ENCODE assay signal across 1 cellular context in the genomic region with DNA sequence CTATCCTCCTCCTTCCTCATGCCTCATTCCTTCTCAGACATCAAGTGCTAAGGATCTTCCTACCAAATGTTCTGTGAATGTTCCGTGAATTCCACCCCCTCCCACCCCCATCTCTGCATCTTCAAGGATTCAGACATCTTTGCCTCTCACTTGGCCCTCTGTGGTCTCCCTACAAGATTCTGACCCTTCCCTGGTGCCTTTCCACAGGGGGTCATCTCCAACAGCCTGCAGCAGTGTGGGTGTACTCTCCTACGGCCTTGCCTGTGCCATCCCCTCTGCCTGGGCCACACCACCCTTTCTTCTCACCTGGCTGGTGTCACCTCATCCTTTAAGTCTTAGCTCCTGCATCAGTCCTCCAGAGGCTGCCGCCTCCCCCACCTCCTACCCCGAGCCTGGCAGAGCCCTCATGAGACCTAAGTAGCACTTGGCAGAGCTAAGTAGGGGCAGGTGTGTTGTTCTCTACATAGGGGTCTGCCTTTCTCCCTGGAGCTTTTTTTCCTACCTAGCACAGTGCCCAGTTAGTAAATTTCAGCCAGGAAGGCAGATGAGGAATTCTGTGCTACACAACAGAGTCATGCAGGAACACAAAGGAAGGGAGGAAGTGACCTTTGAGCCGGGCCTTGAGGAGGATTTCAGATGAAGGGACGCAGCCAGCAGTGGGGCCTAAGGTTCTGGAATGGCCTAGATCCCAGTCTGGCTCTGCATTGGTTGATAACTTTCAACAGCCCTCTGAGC.
TF ChIP-seq lines count a peak whose summit lies in the region.

No MANE protein-coding gene starts in this region.

TF ChIP-seq in HepG2, 621 proteins besides CTCF, POLR2A, EP300 and RAD21 (continued from another document and continues in another):
- TF ChIP-seq, protein P1, sequence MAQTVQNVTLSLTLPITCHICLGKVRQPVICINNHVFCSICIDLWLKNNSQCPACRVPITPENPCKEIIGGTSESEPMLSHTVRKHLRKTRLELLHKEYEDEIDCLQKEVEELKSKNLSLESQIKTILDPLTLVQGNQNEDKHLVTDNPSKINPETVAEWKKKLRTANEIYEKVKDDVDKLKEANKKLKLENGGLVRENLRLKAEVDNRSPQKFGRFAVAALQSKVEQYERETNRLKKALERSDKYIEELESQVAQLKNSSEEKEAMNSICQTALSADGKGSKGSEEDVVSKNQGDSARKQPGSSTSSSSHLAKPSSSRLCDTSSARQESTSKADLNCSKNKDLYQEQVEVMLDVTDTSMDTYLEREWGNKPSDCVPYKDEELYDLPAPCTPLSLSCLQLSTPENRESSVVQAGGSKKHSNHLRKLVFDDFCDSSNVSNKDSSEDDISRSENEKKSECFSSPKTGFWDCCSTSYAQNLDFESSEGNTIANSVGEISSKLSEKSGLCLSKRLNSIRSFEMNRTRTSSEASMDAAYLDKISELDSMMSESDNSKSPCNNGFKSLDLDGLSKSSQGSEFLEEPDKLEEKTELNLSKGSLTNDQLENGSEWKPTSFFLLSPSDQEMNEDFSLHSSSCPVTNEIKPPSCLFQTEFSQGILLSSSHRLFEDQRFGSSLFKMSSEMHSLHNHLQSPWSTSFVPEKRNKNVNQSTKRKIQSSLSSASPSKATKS (CRISPR knock-in tag; IDR thresholded peaks at IDR 0.05) = no peak
- TF ChIP-seq, protein P2, sequence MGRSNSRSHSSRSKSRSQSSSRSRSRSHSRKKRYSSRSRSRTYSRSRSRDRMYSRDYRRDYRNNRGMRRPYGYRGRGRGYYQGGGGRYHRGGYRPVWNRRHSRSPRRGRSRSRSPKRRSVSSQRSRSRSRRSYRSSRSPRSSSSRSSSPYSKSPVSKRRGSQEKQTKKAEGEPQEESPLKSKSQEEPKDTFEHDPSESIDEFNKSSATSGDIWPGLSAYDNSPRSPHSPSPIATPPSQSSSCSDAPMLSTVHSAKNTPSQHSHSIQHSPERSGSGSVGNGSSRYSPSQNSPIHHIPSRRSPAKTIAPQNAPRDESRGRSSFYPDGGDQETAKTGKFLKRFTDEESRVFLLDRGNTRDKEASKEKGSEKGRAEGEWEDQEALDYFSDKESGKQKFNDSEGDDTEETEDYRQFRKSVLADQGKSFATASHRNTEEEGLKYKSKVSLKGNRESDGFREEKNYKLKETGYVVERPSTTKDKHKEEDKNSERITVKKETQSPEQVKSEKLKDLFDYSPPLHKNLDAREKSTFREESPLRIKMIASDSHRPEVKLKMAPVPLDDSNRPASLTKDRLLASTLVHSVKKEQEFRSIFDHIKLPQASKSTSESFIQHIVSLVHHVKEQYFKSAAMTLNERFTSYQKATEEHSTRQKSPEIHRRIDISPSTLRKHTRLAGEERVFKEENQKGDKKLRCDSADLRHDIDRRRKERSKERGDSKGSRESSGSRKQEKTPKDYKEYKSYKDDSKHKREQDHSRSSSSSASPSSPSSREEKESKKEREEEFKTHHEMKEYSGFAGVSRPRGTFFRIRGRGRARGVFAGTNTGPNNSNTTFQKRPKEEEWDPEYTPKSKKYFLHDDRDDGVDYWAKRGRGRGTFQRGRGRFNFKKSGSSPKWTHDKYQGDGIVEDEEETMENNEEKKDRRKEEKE (IDR thresholded peaks at IDR 0.05) = no peak
- TF ChIP-seq, protein P3, sequence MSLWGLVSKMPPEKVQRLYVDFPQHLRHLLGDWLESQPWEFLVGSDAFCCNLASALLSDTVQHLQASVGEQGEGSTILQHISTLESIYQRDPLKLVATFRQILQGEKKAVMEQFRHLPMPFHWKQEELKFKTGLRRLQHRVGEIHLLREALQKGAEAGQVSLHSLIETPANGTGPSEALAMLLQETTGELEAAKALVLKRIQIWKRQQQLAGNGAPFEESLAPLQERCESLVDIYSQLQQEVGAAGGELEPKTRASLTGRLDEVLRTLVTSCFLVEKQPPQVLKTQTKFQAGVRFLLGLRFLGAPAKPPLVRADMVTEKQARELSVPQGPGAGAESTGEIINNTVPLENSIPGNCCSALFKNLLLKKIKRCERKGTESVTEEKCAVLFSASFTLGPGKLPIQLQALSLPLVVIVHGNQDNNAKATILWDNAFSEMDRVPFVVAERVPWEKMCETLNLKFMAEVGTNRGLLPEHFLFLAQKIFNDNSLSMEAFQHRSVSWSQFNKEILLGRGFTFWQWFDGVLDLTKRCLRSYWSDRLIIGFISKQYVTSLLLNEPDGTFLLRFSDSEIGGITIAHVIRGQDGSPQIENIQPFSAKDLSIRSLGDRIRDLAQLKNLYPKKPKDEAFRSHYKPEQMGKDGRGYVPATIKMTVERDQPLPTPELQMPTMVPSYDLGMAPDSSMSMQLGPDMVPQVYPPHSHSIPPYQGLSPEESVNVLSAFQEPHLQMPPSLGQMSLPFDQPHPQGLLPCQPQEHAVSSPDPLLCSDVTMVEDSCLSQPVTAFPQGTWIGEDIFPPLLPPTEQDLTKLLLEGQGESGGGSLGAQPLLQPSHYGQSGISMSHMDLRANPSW (CRISPR knock-in tag; IDR thresholded peaks at IDR 0.05; ENCODE audit: borderline replicate concordance) = no peak
- TF ChIP-seq ZNF563 (CRISPR knock-in tag; IDR thresholded peaks at IDR 0.05) (no peak), CHD4 (IDR thresholded peaks at IDR 0.05; ENCODE audit: borderline replicate concordance, low read length) (no peak), NFE2 (CRISPR knock-in tag; IDR thresholded peaks at IDR 0.05) (no peak), ZNF484 (CRISPR knock-in tag; IDR thresholded peaks at IDR 0.05; ENCODE audit: borderline replicate concordance, low read depth) (no peak), ZNF121 (CRISPR knock-in tag; IDR thresholded peaks at IDR 0.05) (no peak), ZNF788 (CRISPR knock-in tag; IDR thresholded peaks at IDR 0.05; ENCODE audit: borderline replicate concordance) (no peak), BHLHE40 (IDR thresholded peaks at IDR 0.05; ENCODE audit: low read length) (no peak), ZBTB20 (CRISPR knock-in tag; IDR thresholded peaks at IDR 0.05; ENCODE audit: borderline replicate concordance, low read depth) (0 out of 2 replicates have a peak, but pooled peaks have one; percentile 25), NFIB (CRISPR knock-in tag; IDR thresholded peaks at IDR 0.05; ENCODE audit: borderline replicate concordance) (no peak), ZNF17 (CRISPR knock-in tag; IDR thresholded peaks at IDR 0.05) (no peak), ATRX (CRISPR knock-in tag; IDR thresholded peaks at IDR 0.05; ENCODE audit: borderline replicate concordance) (no peak)
- TF ChIP-seq, protein P4, sequence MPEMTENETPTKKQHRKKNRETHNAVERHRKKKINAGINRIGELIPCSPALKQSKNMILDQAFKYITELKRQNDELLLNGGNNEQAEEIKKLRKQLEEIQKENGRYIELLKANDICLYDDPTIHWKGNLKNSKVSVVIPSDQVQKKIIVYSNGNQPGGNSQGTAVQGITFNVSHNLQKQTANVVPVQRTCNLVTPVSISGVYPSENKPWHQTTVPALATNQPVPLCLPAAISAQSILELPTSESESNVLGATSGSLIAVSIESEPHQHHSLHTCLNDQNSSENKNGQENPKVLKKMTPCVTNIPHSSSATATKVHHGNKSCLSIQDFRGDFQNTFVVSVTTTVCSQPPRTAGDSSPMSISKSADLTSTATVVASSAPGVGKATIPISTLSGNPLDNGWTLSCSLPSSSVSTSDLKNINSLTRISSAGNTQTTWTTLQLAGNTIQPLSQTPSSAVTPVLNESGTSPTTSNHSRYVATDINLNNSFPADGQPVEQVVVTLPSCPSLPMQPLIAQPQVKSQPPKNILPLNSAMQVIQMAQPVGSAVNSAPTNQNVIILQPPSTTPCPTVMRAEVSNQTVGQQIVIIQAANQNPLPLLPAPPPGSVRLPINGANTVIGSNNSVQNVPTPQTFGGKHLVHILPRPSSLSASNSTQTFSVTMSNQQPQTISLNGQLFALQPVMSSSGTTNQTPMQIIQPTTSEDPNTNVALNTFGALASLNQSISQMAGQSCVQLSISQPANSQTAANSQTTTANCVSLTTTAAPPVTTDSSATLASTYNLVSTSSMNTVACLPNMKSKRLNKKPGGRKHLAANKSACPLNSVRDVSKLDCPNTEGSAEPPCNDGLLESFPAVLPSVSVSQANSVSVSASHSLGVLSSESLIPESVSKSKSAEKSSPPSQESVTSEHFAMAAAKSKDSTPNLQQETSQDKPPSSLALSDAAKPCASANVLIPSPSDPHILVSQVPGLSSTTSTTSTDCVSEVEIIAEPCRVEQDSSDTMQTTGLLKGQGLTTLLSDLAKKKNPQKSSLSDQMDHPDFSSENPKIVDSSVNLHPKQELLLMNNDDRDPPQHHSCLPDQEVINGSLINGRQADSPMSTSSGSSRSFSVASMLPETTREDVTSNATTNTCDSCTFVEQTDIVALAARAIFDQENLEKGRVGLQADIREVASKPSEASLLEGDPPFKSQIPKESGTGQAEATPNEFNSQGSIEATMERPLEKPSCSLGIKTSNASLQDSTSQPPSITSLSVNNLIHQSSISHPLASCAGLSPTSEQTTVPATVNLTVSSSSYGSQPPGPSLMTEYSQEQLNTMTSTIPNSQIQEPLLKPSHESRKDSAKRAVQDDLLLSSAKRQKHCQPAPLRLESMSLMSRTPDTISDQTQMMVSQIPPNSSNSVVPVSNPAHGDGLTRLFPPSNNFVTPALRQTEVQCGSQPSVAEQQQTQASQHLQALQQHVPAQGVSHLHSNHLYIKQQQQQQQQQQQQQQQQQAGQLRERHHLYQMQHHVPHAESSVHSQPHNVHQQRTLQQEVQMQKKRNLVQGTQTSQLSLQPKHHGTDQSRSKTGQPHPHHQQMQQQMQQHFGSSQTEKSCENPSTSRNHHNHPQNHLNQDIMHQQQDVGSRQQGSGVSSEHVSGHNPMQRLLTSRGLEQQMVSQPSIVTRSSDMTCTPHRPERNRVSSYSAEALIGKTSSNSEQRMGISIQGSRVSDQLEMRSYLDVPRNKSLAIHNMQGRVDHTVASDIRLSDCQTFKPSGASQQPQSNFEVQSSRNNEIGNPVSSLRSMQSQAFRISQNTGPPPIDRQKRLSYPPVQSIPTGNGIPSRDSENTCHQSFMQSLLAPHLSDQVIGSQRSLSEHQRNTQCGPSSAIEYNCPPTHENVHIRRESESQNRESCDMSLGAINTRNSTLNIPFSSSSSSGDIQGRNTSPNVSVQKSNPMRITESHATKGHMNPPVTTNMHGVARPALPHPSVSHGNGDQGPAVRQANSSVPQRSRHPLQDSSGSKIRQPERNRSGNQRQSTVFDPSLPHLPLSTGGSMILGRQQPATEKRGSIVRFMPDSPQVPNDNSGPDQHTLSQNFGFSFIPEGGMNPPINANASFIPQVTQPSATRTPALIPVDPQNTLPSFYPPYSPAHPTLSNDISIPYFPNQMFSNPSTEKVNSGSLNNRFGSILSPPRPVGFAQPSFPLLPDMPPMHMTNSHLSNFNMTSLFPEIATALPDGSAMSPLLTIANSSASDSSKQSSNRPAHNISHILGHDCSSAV (CRISPR knock-in tag; IDR thresholded peaks at IDR 0.05; ENCODE audit: borderline replicate concordance) = no peak
- TF ChIP-seq, protein P5, sequence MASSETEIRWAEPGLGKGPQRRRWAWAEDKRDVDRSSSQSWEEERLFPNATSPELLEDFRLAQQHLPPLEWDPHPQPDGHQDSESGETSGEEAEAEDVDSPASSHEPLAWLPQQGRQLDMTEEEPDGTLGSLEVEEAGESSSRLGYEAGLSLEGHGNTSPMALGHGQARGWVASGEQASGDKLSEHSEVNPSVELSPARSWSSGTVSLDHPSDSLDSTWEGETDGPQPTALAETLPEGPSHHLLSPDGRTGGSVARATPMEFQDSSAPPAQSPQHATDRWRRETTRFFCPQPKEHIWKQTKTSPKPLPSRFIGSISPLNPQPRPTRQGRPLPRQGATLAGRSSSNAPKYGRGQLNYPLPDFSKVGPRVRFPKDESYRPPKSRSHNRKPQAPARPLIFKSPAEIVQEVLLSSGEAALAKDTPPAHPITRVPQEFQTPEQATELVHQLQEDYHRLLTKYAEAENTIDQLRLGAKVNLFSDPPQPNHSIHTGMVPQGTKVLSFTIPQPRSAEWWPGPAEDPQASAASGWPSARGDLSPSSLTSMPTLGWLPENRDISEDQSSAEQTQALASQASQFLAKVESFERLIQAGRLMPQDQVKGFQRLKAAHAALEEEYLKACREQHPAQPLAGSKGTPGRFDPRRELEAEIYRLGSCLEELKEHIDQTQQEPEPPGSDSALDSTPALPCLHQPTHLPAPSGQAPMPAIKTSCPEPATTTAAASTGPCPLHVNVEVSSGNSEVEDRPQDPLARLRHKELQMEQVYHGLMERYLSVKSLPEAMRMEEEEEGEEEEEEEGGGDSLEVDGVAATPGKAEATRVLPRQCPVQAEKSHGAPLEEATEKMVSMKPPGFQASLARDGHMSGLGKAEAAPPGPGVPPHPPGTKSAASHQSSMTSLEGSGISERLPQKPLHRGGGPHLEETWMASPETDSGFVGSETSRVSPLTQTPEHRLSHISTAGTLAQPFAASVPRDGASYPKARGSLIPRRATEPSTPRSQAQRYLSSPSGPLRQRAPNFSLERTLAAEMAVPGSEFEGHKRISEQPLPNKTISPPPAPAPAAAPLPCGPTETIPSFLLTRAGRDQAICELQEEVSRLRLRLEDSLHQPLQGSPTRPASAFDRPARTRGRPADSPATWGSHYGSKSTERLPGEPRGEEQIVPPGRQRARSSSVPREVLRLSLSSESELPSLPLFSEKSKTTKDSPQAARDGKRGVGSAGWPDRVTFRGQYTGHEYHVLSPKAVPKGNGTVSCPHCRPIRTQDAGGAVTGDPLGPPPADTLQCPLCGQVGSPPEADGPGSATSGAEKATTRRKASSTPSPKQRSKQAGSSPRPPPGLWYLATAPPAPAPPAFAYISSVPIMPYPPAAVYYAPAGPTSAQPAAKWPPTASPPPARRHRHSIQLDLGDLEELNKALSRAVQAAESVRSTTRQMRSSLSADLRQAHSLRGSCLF (CRISPR knock-in tag; IDR thresholded peaks at IDR 0.05; ENCODE audit: borderline replicate concordance) = no peak
- TF ChIP-seq, protein P6, sequence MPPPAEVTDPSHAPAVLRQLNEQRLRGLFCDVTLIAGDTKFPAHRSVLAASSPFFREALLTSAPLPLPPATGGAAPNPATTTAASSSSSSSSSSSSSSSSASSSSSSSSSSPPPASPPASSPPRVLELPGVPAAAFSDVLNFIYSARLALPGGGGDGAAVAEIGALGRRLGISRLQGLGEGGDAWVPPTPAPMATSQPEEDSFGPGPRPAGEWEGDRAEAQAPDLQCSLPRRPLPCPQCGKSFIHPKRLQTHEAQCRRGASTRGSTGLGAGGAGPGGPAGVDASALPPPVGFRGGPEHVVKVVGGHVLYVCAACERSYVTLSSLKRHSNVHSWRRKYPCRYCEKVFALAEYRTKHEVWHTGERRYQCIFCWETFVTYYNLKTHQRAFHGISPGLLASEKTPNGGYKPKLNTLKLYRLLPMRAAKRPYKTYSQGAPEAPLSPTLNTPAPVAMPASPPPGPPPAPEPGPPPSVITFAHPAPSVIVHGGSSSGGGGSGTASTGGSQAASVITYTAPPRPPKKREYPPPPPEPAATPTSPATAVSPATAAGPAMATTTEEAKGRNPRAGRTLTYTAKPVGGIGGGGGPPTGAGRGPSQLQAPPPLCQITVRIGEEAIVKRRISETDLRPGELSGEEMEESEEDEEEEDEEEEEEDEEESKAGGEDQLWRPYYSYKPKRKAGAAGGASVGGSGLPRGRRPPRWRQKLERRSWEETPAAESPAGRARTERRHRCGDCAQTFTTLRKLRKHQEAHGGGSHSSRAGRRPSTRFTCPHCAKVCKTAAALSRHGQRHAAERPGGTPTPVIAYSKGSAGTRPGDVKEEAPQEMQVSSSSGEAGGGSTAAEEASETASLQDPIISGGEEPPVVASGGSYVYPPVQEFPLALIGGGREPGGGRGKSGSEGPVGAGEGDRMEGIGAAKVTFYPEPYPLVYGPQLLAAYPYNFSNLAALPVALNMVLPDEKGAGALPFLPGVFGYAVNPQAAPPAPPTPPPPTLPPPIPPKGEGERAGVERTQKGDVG (CRISPR knock-in tag; IDR thresholded peaks at IDR 0.05; ENCODE audit: borderline replicate concordance) = no peak
- TF ChIP-seq, protein P7, sequence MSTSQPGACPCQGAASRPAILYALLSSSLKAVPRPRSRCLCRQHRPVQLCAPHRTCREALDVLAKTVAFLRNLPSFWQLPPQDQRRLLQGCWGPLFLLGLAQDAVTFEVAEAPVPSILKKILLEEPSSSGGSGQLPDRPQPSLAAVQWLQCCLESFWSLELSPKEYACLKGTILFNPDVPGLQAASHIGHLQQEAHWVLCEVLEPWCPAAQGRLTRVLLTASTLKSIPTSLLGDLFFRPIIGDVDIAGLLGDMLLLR (CRISPR knock-in tag; IDR thresholded peaks at IDR 0.05) = 0 out of 2 replicates have a peak, but pooled peaks have one; percentile 17
